In genomic region chr1:207810173-207810572, GRCh38 we compare ENCODE assay signal across 10 cellular contexts. TPM values are rescaled to one million over a fixed set of nuclear protein-coding genes. Genes with fewer than 3 reads are reported as not detected.
A peak's percentile ranks its signal among the peaks of the same experiment; 100 is the strongest.
DNase-seq lines count a peak whose midpoint lies in the region; ATAC-seq and TF ChIP-seq lines count a peak whose summit lies in the region.
"Had no signal": no experiment of that assay in that cellular context is flagged by ENCODE, and none has a peak within 500 bp of the region (broad histone marks: within the 10 kb centered on the region; RNA-seq: fewer than 3 reads in every experiment).

No MANE protein-coding gene starts in this region.

- H3K4me3 ChIP-seq in right cardiac atrium (ENCODE audit: low read length) (no peak overlapping the region), brain microvascular endothelial cell (ENCODE audit: low read depth, low read length) (no peak overlapping the region), vagina (no peak overlapping the region)
- H3K4me3 ChIP-seq: BLaER1 treated with 17β-estradiol and CSF1 and Interleukin-3, amounts not matched to agents 10 nM and 100 nM had no signal

- intact Hi-C loops in right cardiac atrium (cut with DNase I), result no loop called here
- intact Hi-C loops in left cardiac atrium (cut with DNase I), result no loop called here
- intact Hi-C loops in vagina (cut with DNase I), result no loop called here

- in situ Hi-C loops in brain microvascular endothelial cell (cut with HindIII; ENCODE audit: low pct_ligation_motif_present, low sequenced_read_pairs), result no loop called here

- H3K36me3 ChIP-seq in brain microvascular endothelial cell (replicated peaks) (no peaks in the 10 kb centered on the region), vagina (peaks cover 0 to 67% of the 10 kb centered on the region in 2 donors)

- H3K4me1 Mint-ChIP-seq in memory B cell, result peaks cover 68% of the 10 kb centered on the region

- H3K9me3 Mint-ChIP-seq in memory B cell, result no peaks in the 10 kb centered on the region

- no peak overlapping the region for H3K4me3 Mint-ChIP-seq in memory B cell

- TF ChIP-seq POLR2A in vagina (IDR thresholded peaks at IDR 0.05), result no peak

- WGBS in right cardiac atrium, result 88% methylated on average over 2 of the region's 2 CpGs

- peak overlapping the region; percentile 39 for H3K27ac Mint-ChIP-seq in memory B cell

- H3K27me3 ChIP-seq in right cardiac atrium (ENCODE audit: control insufficient read depth, insufficient read depth), result no peaks in the 10 kb centered on the region
- H3K27me3 ChIP-seq in brain microvascular endothelial cell (replicated peaks), result no peaks in the 10 kb centered on the region
- H3K27me3 ChIP-seq in vagina, result no peaks in the 10 kb centered on the region
- H3K27me3 ChIP-seq: BLaER1 treated with 17β-estradiol and CSF1 and Interleukin-3, amounts not matched to agents 10 nM and 100 nM had no signal

- ATAC-seq in right cardiac atrium, result no peak
- ATAC-seq in left cardiac atrium, result no peak
- no peak for ATAC-seq in memory B cell (ENCODE audit: low read depth)
- ATAC-seq in GM19328 (IDR thresholded peaks at IDR 0.05; ENCODE audit: unreplicated experiment), result no peak

- H3K27me3 Mint-ChIP-seq in memory B cell, result no peaks in the 10 kb centered on the region

- TF ChIP-seq CTCF in brain microvascular endothelial cell (IDR thresholded peaks at IDR 0.05; ENCODE audit: low read depth, low read length, missing control alignments) (no peak), vagina (IDR thresholded peaks at IDR 0.05) (no peak)

- H3K9me3 ChIP-seq in right cardiac atrium (ENCODE audit: control insufficient read depth, low read length) (no peaks in the 10 kb centered on the region), vagina (no peaks in the 10 kb centered on the region)
- H3K9me3 ChIP-seq: BLaER1 treated with 17β-estradiol and CSF1 and Interleukin-3, amounts not matched to agents 10 nM and 100 nM had no signal

- H3K36me3 Mint-ChIP-seq in memory B cell, result peaks cover 69% of the 10 kb centered on the region

- peaks cover 68% of the 10 kb centered on the region for H3K4me1 ChIP-seq in right cardiac atrium (ENCODE audit: control insufficient read depth, insufficient read depth, low read length)
- peaks cover 100% of the 10 kb centered on the region for H3K4me1 ChIP-seq in vagina

- DNase-seq in right cardiac atrium (no peak), left cardiac atrium (no peak), brain microvascular endothelial cell (peak; percentile 49), memory B cell (ENCODE audit: low spot score in 2 of 2) (peak in 1 of 2 donors; percentile 8), vagina (ENCODE audit: extremely low spot score in 2 of 2) (peak in 1 of 2 donors; percentile 58), HuH-7.5 (ENCODE audit: low spot score) (no peak)
- no peak for DNase-seq in central memory CD4-positive, alpha-beta T cell
- DNase-seq: activated naive CD4-positive, alpha-beta T cell treated with anti-CD3 and anti-CD28 coated beads, Interleukin-2, amount 50 U/mL, for 16 hours had no signal

- H3K27ac ChIP-seq in right cardiac atrium (ENCODE audit: low read length) (peak overlapping the region; percentile 64), brain microvascular endothelial cell (no peak overlapping the region), vagina (peak overlapping the region; percentile 77)
- H3K27ac ChIP-seq: BLaER1 treated with 17β-estradiol and CSF1 and Interleukin-3, amounts not matched to agents 10 nM and 100 nM had no signal

RNA-seq across cellular contexts. Expression of gene CD46, which starts 58.3 kb away (rescaled TPM):
- total RNA-seq in right cardiac atrium (10 to 100 TPM; 81.7 to 94.2 (median 86.4) TPM), left cardiac atrium (100 to 1,000 TPM; 108 to 110 TPM), vagina (143 TPM)
- 56.3 TPM for polyA plus RNA-seq in right cardiac atrium
